ENCODE assay signal across 1 cellular context in genomic region chr3:126056681-126057546, GRCh38.
TF ChIP-seq lines count a peak whose summit lies in the region.

No MANE protein-coding gene starts in this region.

TF ChIP-seq in endothelial cell of umbilical vein, 7 proteins besides CTCF, POLR2A, EP300 and RAD21 (continued from another document):
- TF ChIP-seq JUN (IDR thresholded peaks at IDR 0.05; ENCODE audit: borderline replicate concordance, insufficient read depth, insufficient read length, low read depth): no peak
